ENCODE assay signal across 8 cellular contexts in genomic region chr19:44260343-44260681, GRCh38. TPM values are rescaled to one million over a fixed set of nuclear protein-coding genes. Genes with fewer than 3 reads are reported as not detected.
DNase-seq lines count a peak whose midpoint lies in the region; ATAC-seq and TF ChIP-seq lines count a peak whose summit lies in the region.

No MANE protein-coding gene starts in this region.

- H3K27me3 ChIP-seq in AG04450 (ENCODE audit: control insufficient read depth, insufficient read depth, low read length) = no peaks in the 10 kb centered on the region
- H3K27me3 ChIP-seq in mesenchymal stem cell (ENCODE audit: control insufficient read depth in 1 of 2, insufficient read depth in 1 of 2, low read length in 2 of 2) = no peaks in the 10 kb centered on the region

- no peaks in the 10 kb centered on the region for H3K79me1 ChIP-seq in mesenchymal stem cell (replicated peaks; ENCODE audit: low read length, poor library complexity, severe bottlenecking)

- no peak overlapping the region for H2AK5ac ChIP-seq in mesenchymal stem cell (ENCODE audit: low read length, severe bottlenecking)

- H3K27ac ChIP-seq in AG04450 (ENCODE audit: low read depth, low read length) (no peak overlapping the region), mesenchymal stem cell (ENCODE audit: low read length, poor library complexity, severe bottlenecking) (no peak overlapping the region)

- peaks cover 28% of the 10 kb centered on the region for H3K9me3 Mint-ChIP-seq in HFFc6

- H4K8ac ChIP-seq in mesenchymal stem cell (ENCODE audit: low read length) = no peak overlapping the region

- no peak overlapping the region for H3K27ac Mint-ChIP-seq in HFFc6

- H3K4ac ChIP-seq in mesenchymal stem cell (ENCODE audit: low read depth in 1 of 2, low read length in 2 of 2) = no peak overlapping the region

- no peak overlapping the region for H3K18ac ChIP-seq in mesenchymal stem cell (ENCODE audit: low read depth in 1 of 2, low read length in 2 of 2)

- no peak for ATAC-seq in left lobe of liver

- no peak overlapping the region for H3K23ac ChIP-seq in mesenchymal stem cell (ENCODE audit: low read length in 2 of 2)

- in situ Hi-C loops in GM13977 (cut with MboI; ENCODE audit: low pct_unique_long_range_greater_than_20kb, low sequenced_read_pairs, unreplicated experiment) = no loop called here

- no peak overlapping the region for H3K14ac ChIP-seq in mesenchymal stem cell (ENCODE audit: low read length in 2 of 2)

- no peak overlapping the region for H2BK5ac ChIP-seq in mesenchymal stem cell (ENCODE audit: low read depth, low read length, poor library complexity, severe bottlenecking)

- H2BK15ac ChIP-seq in mesenchymal stem cell (ENCODE audit: low read depth, poor library complexity, severe bottlenecking) = no peak overlapping the region

- no peak overlapping the region for H2AFZ ChIP-seq in mesenchymal stem cell (ENCODE audit: low read depth, low read length)

- peaks cover 4% of the 10 kb centered on the region for H3K4me1 ChIP-seq in mesenchymal stem cell (ENCODE audit: control insufficient read depth, insufficient read depth, low read depth, low read length)

- peak overlapping the region; percentile 84 for H3K4me3 Mint-ChIP-seq in HFFc6

- DNase-seq in AG04450 (ENCODE audit: low read depth, low spot score) = no peak
- no peak for DNase-seq in HFFc6
- DNase-seq in cerebellum (ENCODE audit: low spot score) = peak; percentile 24
- DNase-seq in mesenchymal stem cell = no peak
- DNase-seq in GM13977 (ENCODE audit: low spot score) = no peak
- no peak for DNase-seq in left lobe of liver (ENCODE audit: low spot score)
- no peak for DNase-seq in T-helper 9 cell
- DNase-seq in stimulated activated naive CD4-positive, alpha-beta T cell treated with Interleukin-2 at 50 U/mL for 16 hours (lab: John Stamatoyannopoulos, UW) = no peak

- peaks cover 11% of the 10 kb centered on the region for H3K4me1 Mint-ChIP-seq in HFFc6 (ENCODE audit: low read depth)

- peak overlapping the region; percentile 55 for H3K4me2 ChIP-seq in mesenchymal stem cell (ENCODE audit: low read length, poor library complexity, severe bottlenecking)

- CTCF ChIA-PET in AG04450 (lab: Charles Lee) = no interaction called here

- H2BK12ac ChIP-seq in mesenchymal stem cell (ENCODE audit: low read length in 2 of 2) = no peak overlapping the region

- H3K9me3 ChIP-seq in AG04450 (ENCODE audit: control insufficient read depth, insufficient read depth, low read length) (peaks cover 8% of the 10 kb centered on the region), mesenchymal stem cell (ENCODE audit: control insufficient read depth, low read length) (peaks cover 54% of the 10 kb centered on the region)

- H3K36me3 ChIP-seq in mesenchymal stem cell (ENCODE audit: control insufficient read depth in 1 of 2, insufficient read depth in 2 of 2, low read depth in 1 of 2, low read length in 2 of 2) = no peaks in the 10 kb centered on the region

- H3K36me3 Mint-ChIP-seq in HFFc6 (ENCODE audit: low read depth) = peaks cover 7% of the 10 kb centered on the region; the same call in 1 of the 2 replicates

- H3K27me3 Mint-ChIP-seq in HFFc6 (ENCODE audit: insufficient read depth) = no peaks in the 10 kb centered on the region

- H3K4me3 ChIP-seq in AG04450 (ENCODE audit: low read depth, low read length) (peak overlapping the region; percentile 69), mesenchymal stem cell (ENCODE audit: insufficient read depth in 1 of 2, low read depth in 1 of 2, low read length in 2 of 2) (peak overlapping the region in 1 of 2 experiments; percentile 73)

- POLR2A ChIA-PET in AG04450 (lab: Yijun Ruan, JAX) = no interaction called here

- 31% methylated on average over 7 of the region's 7 CpGs for WGBS in mesenchymal stem cell

- H2BK120ac ChIP-seq in mesenchymal stem cell (ENCODE audit: low read depth, low read length) = no peak overlapping the region

- TF ChIP-seq CTCF in AG04450 (IDR thresholded peaks at IDR 0.05; ENCODE audit: low read depth, low read length) (no peak), HFFc6 (IDR thresholded peaks at IDR 0.05) (no peak), GM13977 (IDR thresholded peaks at IDR 0.05; ENCODE audit: extremely low read depth, insufficient read depth, missing control alignments) (no peak)

- no peak overlapping the region for H4K91ac ChIP-seq in mesenchymal stem cell (ENCODE audit: low read length)

- H3K9ac ChIP-seq in mesenchymal stem cell (ENCODE audit: low read length) = no peak overlapping the region

RNA-seq across cellular contexts. Expression of gene ZNF233, which starts 0.6 kb away (rescaled TPM):
- 1.3 and 2.0 TPM in 2 replicates for polyA plus RNA-seq in AG04450 (2011; rRNA removed)
- polyA minus RNA-seq in AG04450 (2011; rRNA and poly(A)+ RNA removed) = 1.6 and 3.0 TPM in 2 replicates
- 1 to 10 TPM in 1 of 6 experiments, under 1 TPM in 5; 0.36 to 1.2 (median 0.68) TPM for total RNA-seq in HFFc6 (2021; fragmentation: NEBNext Ultra II Directional; extraction: Animal tissue kit (Norgen Biotek cat#: 25700))
- total RNA-seq in cerebellum (8.7 TPM), left lobe of liver (not detected)
- polyA plus RNA-seq in mesenchymal stem cell (2013, experiment 1 of 2) = 1.1 TPM
- 1.3 TPM for polyA plus RNA-seq in mesenchymal stem cell (2013, experiment 2 of 2)

RNA-seq across cellular contexts. Expression of gene ZNF235, which starts 44.5 kb away (rescaled TPM):
- polyA plus RNA-seq in AG04450 (2011; rRNA removed) = 3.6 and 3.8 TPM in 2 replicates
- 4.7 and 6.1 TPM in 2 replicates for polyA minus RNA-seq in AG04450 (2011; rRNA and poly(A)+ RNA removed)
- 1 to 10 TPM; 1.6 to 2.1 (median 1.9) TPM for total RNA-seq in HFFc6 (2021; fragmentation: NEBNext Ultra II Directional; extraction: Animal tissue kit (Norgen Biotek cat#: 25700))
- total RNA-seq in cerebellum (20.5 TPM), left lobe of liver (2.5 TPM)
- polyA plus RNA-seq in mesenchymal stem cell (2013, experiment 1 of 2) = 2.5 TPM
- polyA plus RNA-seq in mesenchymal stem cell (2013, experiment 2 of 2) = 2.5 TPM

RNA-seq across cellular contexts. Expression of gene ZNF227, which starts 48.0 kb away (rescaled TPM):
- polyA plus RNA-seq in AG04450 (2011; rRNA removed) = 9.9 and 11.8 TPM in 2 replicates
- 15.7 and 21.4 TPM in 2 replicates for polyA minus RNA-seq in AG04450 (2011; rRNA and poly(A)+ RNA removed)
- 10 to 100 TPM; 11.6 to 13.4 (median 12.9) TPM for total RNA-seq in HFFc6 (2021; fragmentation: NEBNext Ultra II Directional; extraction: Animal tissue kit (Norgen Biotek cat#: 25700))
- 42.6 TPM for total RNA-seq in cerebellum
- polyA plus RNA-seq in mesenchymal stem cell (2013, experiment 1 of 2) = 7.2 TPM
- 6.2 TPM for polyA plus RNA-seq in mesenchymal stem cell (2013, experiment 2 of 2)
- 6.0 TPM for total RNA-seq in left lobe of liver
